28 cellular contexts compared by ENCODE assay signal in the genomic region with DNA sequence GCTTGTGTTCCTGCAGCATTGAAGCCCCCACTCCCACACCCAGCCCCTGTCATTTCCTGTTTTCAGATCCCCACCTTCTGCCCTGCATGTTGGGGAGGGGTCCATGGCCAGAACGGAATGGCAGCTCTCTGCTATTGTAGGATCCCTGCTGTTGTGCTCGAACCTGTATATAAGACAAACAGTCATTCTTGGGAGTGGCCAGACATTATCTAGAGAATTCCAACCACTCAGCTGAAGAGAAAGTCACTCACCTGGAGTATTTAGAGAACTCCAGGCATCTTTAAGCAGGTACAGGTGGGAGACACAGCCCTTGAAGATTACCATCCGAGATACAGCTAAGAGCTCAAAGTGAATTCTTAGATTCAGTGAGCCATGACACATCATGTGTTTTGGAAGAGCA.
DNase-seq lines count a peak whose midpoint lies in the region; ATAC-seq, FAIRE-seq and TF ChIP-seq lines count a peak whose summit lies in the region.
"Had no signal": no experiment of that assay in that cellular context is flagged by ENCODE, and none has a peak within 500 bp of the region (broad histone marks: within the 10 kb centered on the region; RNA-seq: fewer than 3 reads in every experiment).

No MANE protein-coding gene starts in this region.

- no peak overlapping the region for H3K4me3 ChIP-seq in IMR-90 (ENCODE audit: insufficient read depth, low read depth, low read length)
- no peak overlapping the region for H3K4me3 ChIP-seq in H1 (ENCODE audit: extremely low read depth in 1 of 4, insufficient read depth in 2 of 4, low read depth in 3 of 4, low read length in 4 of 4)
- H3K4me3 ChIP-seq in psoas muscle = no peak overlapping the region
- H3K4me3 ChIP-seq: K562, SJCRH30, tibial nerve had no signal

- no peak overlapping the region for H2BK5ac ChIP-seq in IMR-90 (ENCODE audit: low read depth, low read length, poor library complexity, severe bottlenecking)
- H2BK5ac ChIP-seq in H1 (ENCODE audit: low read depth, low read length) = no peak overlapping the region

- TF ChIP-seq CTCF in IMR-90 (conservative IDR thresholded peaks at IDR 0.05; ENCODE audit: low read depth, low read length) (no peak), H1 (IDR thresholded peaks at IDR 0.05; ENCODE audit: control extremely low read depth in 1 of 3, insufficient read depth in 1 of 3, low read depth in 1 of 3, low read length in 3 of 3) (no peak), nephron progenitor cell (IDR thresholded peaks at IDR 0.05) (no peak), psoas muscle (IDR thresholded peaks at IDR 0.05) (no peak)

- H4K8ac ChIP-seq in IMR-90 (ENCODE audit: low read depth in 2 of 2, low read length in 2 of 2) (no peak overlapping the region), H1 (ENCODE audit: extremely low read depth, insufficient read depth, low read length) (no peak overlapping the region)

- ATAC-seq in IMR-90 (ENCODE audit: low read depth) (no peak), HG03039 (IDR thresholded peaks at IDR 0.05; ENCODE audit: unreplicated experiment) (no peak), psoas muscle (no peak)
- ATAC-seq: effector memory CD8-positive, alpha-beta T cell; esophagus mucosa; K562; sciatic nerve had no signal

- H4K20me1 ChIP-seq in IMR-90 (ENCODE audit: insufficient read depth, low read length) (peaks cover 82% of the 10 kb centered on the region), H1 (replicated peaks in 1 of 2; ENCODE audit: control insufficient read depth in 1 of 2, insufficient read depth in 2 of 2, low read length in 2 of 2) (peaks cover 1 to 5% of the 10 kb centered on the region in 2 experiments)

- H3K56ac ChIP-seq in IMR-90 (ENCODE audit: extremely low read depth, insufficient read depth, low read length) (no peak overlapping the region), H1 (replicated peaks; ENCODE audit: insufficient read length, low read depth, low read length) (no peak overlapping the region)

- no peak overlapping the region for H2AFZ ChIP-seq in IMR-90 (replicated peaks; ENCODE audit: low read length, poor library complexity)
- H2AFZ ChIP-seq in H1 (ENCODE audit: low read length) = no peak overlapping the region

- H2BK12ac ChIP-seq in H1 (ENCODE audit: low read depth, low read length) = 0 out of 2 replicates have a peak overlapping the region, but pooled peaks have one; percentile 46

- H3K23me2 ChIP-seq in H1 (ENCODE audit: low read depth, low read length) = no peaks in the 10 kb centered on the region

- 100% methylated on average over 1 of the region's 3 CpGs; no CpG with 5 or more reads in 1 of the 2 experiments for WGBS in IMR-90 (ENCODE audit: extremely low coverage in 2 of 2, insufficient read length in 1 of 2), 2 experiments
- WGBS in H1 (ENCODE audit: extremely low coverage in 1 of 2, insufficient coverage in 1 of 2, insufficient read length in 1 of 2, insufficient replicate concordance in 2 of 2, low coverage in 1 of 2, low lambda C conversion rate in 2 of 2, missing lambda C conversion rate in 1 of 2), 2 experiments = 58% methylated on average over 3 of the region's 3 CpGs; no CpG with 5 or more reads in 1 of the 2 experiments
- WGBS in psoas muscle, 3 donors = 70 to 80% (median 80%) methylated on average over 3 of the region's 3 CpGs

- DNase-seq in DMS79 (lab: John Stamatoyannopoulos, UW) = peak; percentile 57
- no peak for DNase-seq in IMR-90
- DNase-seq in H1 (ENCODE audit: low read depth in 1 of 2, low spot score in 2 of 2) = no peak
- DNase-seq in nephron progenitor cell = no peak
- DNase-seq in activated CD4-positive, alpha-beta T cell treated with anti-CD3 and anti-CD28 coated beads for 4 hours = no peak
- DNase-seq in psoas muscle = no peak
- no peak for DNase-seq in activated T-helper 1 cell treated with anti-CD3 and anti-CD28 coated beads, Interleukin-12 subunit alpha, Interleukin-12 subunit beta, Interleukin-2, Interleukin-4 antibody, amounts not matched to agents 30 ng/mL and 10 ng/mL and 1 ng/mL, durations not matched to agents 14 hours and 24 hours and 36 hours (ENCODE audit: low spot score)
- DNase-seq: activated CD4-positive, alpha-beta T cell treated with anti-CD3 and anti-CD28 coated beads, Interleukin-2, amount 50 U/mL, for 1 hour; activated gamma-delta T cell treated with Interleukin-2 at 50 U/mL for 16 hours; activated naive CD8-positive, alpha-beta T cell treated with anti-CD3 and anti-CD28 coated beads, Interleukin-2, amount 10 ng/mL, durations not matched to agents 7 days and 5 days; activated T-cell treated with anti-CD3 and anti-CD28 coated beads, Interleukin-2, amount 50 U/mL, for 24 hours; central memory CD4-positive, alpha-beta T cell; effector memory CD8-positive, alpha-beta T cell; GF-D8; NCI-H1105 treated with DMSO at 0.1 percent for 48 hours; NCI-H2029; NCI-H2227 treated with DMSO at 0.1 percent for 48 hours; NCI-H526 treated with DMSO at 0.1 percent for 48 hours; SJCRH30 had no signal

- POLR2A ChIA-PET in IMR-90 (lab: Charles Lee; ENCODE audit: unreplicated experiment) (interaction anchor here (1.0 kb wide), 1 partner anchor 15 kb away, joined by 3 read pairs; no protein-coding TSS in a partner anchor), H1 (lab: Charles Lee; ENCODE audit: partially characterized antibody) (interaction anchor here (1.1 kb wide), 1 partner anchor 64 kb away, joined by 3 read pairs; no protein-coding TSS in a partner anchor)

- TF ChIP-seq RAD21 in IMR-90 (IDR thresholded peaks at IDR 0.05; ENCODE audit: low read length) (no peak), H1 (IDR thresholded peaks at IDR 0.05 in 1 of 2, conservative IDR thresholded peaks at IDR 0.05 in 1 of 2; ENCODE audit: low read depth in 2 of 2, low read length in 2 of 2) (no peak)

- in situ Hi-C loops in IMR-90 (cut with MboI; ENCODE audit: low sequenced_read_pairs) = no loop called here

- peak overlapping the region; percentile 83 for H3K27ac Mint-ChIP-seq in nephron progenitor cell
- no peak overlapping the region for H3K27ac Mint-ChIP-seq in activated T-helper 1 cell treated with anti-CD3 and anti-CD28 coated beads, Interleukin-12 subunit alpha, Interleukin-12 subunit beta, Interleukin-2, Interleukin-4 antibody, amounts not matched to agents 30 ng/mL and 10 ng/mL and 1 ng/mL, durations not matched to agents 14 hours and 24 hours and 36 hours
- H3K27ac Mint-ChIP-seq: activated naive CD8-positive, alpha-beta T cell treated with anti-CD3 and anti-CD28 coated beads, Interleukin-2, amount 10 ng/mL, durations not matched to agents 7 days and 5 days; activated T-cell treated with anti-CD3 and anti-CD28 coated beads, Interleukin-2, amount 50 U/mL, for 24 hours; effector memory CD8-positive, alpha-beta T cell; mesothelial cell of epicardium; progenitor cell of endocrine pancreas had no signal

- no peak overlapping the region for H2BK20ac ChIP-seq in IMR-90 (ENCODE audit: low read depth, low read length)
- no peak overlapping the region for H2BK20ac ChIP-seq in H1 (ENCODE audit: low read length)

- H3K27ac ChIP-seq in IMR-90 (ENCODE audit: insufficient read depth, low read length) (no peak overlapping the region; the same call in 1 of the 2 replicates), H1 (ENCODE audit: low read depth, low read length) (no peak overlapping the region), psoas muscle (no peak overlapping the region)
- H3K27ac ChIP-seq: SJCRH30, tibial nerve had no signal

- H3K9me3 ChIP-seq in IMR-90 (ENCODE audit: control insufficient read depth, insufficient read depth, low read length) (no peaks in the 10 kb centered on the region), H1 (ENCODE audit: insufficient read depth in 2 of 2, low read depth in 1 of 2, low read length in 1 of 2) (no peaks in the 10 kb centered on the region), psoas muscle (no peaks in the 10 kb centered on the region)
- H3K9me3 ChIP-seq: SJCRH30, tibial nerve had no signal

- TF ChIP-seq POLR2A in IMR-90 (IDR thresholded peaks at IDR 0.05; ENCODE audit: low read depth, low read length) (no peak), H1 (IDR thresholded peaks at IDR 0.05; ENCODE audit: control extremely low read depth in 1 of 2, low read depth in 2 of 2, low read length in 2 of 2) (no peak)

- dilution Hi-C loops in IMR-90 (cut with HindIII; ENCODE audit: low sequenced_read_pairs, unreplicated experiment) = no loop called here

- CTCF ChIA-PET in IMR-90 (lab: Yijun Ruan, JAX) = interaction anchor here (0.6 kb wide), 1 partner anchor 209 kb away, joined by 9 read pairs; no protein-coding TSS in a partner anchor
- CTCF ChIA-PET in H1 (lab: Charles Lee; ENCODE audit: partially characterized antibody) = interaction anchor here (0.9 to 2.1 kb wide), 4 partner anchors 10 to 651 kb away, joined by 3 to 8 read pairs (median 4); no protein-coding TSS in a partner anchor

- H3K23ac ChIP-seq in IMR-90 (ENCODE audit: low read depth, low read length) (0 out of 2 replicates have a peak overlapping the region, but pooled peaks have one; percentile 15), H1 (ENCODE audit: insufficient read length) (no peak overlapping the region)

- H3K14ac ChIP-seq in IMR-90 (replicated peaks; ENCODE audit: low read depth, low read length) (no peak overlapping the region), H1 (ENCODE audit: insufficient read length) (no peak overlapping the region)

- H4K91ac ChIP-seq in IMR-90 (ENCODE audit: insufficient read depth, low read depth, low read length) (no peak overlapping the region), H1 (replicated peaks; ENCODE audit: insufficient read length, low read length) (no peak overlapping the region)

- H3K18ac ChIP-seq in IMR-90 (ENCODE audit: low read depth, low read length) (no peak overlapping the region), H1 (ENCODE audit: extremely low read depth, low read length) (no peak overlapping the region)

- no peak overlapping the region for H2BK15ac ChIP-seq in IMR-90 (ENCODE audit: low read depth, low read length)
- H2BK15ac ChIP-seq in H1 (ENCODE audit: low read length) = no peak overlapping the region

- H2AK5ac ChIP-seq in IMR-90 (ENCODE audit: low read depth, low read length) (no peak overlapping the region), H1 (ENCODE audit: low read depth, low read length) (no peak overlapping the region)

- peaks cover 66% of the 10 kb centered on the region for H3K4me1 Mint-ChIP-seq in nephron progenitor cell
- peaks cover 33% of the 10 kb centered on the region for H3K4me1 Mint-ChIP-seq in activated T-helper 1 cell treated with anti-CD3 and anti-CD28 coated beads, Interleukin-12 subunit alpha, Interleukin-12 subunit beta, Interleukin-2, Interleukin-4 antibody, amounts not matched to agents 30 ng/mL and 10 ng/mL and 1 ng/mL, durations not matched to agents 14 hours and 24 hours and 36 hours (ENCODE audit: low read depth)

- no peak for TF ChIP-seq EP300 in H1 (IDR thresholded peaks at IDR 0.05; ENCODE audit: borderline replicate concordance in 1 of 2, low read depth in 2 of 2, low read length in 2 of 2)

- H3K27me3 Mint-ChIP-seq in nephron progenitor cell (ENCODE audit: low read depth, poor library complexity) = no peaks in the 10 kb centered on the region
- H3K27me3 Mint-ChIP-seq in activated T-helper 1 cell treated with anti-CD3 and anti-CD28 coated beads, Interleukin-12 subunit alpha, Interleukin-12 subunit beta, Interleukin-2, Interleukin-4 antibody, amounts not matched to agents 30 ng/mL and 10 ng/mL and 1 ng/mL, durations not matched to agents 14 hours and 24 hours and 36 hours (ENCODE audit: insufficient read depth) = no peaks in the 10 kb centered on the region
- H3K27me3 Mint-ChIP-seq: activated naive CD8-positive, alpha-beta T cell treated with anti-CD3 and anti-CD28 coated beads, Interleukin-2, amount 10 ng/mL, durations not matched to agents 7 days and 5 days; activated T-cell treated with anti-CD3 and anti-CD28 coated beads, Interleukin-2, amount 50 U/mL, for 24 hours; effector memory CD8-positive, alpha-beta T cell had no signal

- H3K36me3 ChIP-seq in IMR-90 (ENCODE audit: control insufficient read depth, insufficient read depth, low read length) = peaks cover 6% of the 10 kb centered on the region; the same call in 1 of the 2 replicates
- H3K36me3 ChIP-seq in H1 (ENCODE audit: control insufficient read depth in 2 of 4, insufficient read depth in 4 of 4, low read length in 3 of 4) = no peaks in the 10 kb centered on the region
- no peaks in the 10 kb centered on the region for H3K36me3 ChIP-seq in psoas muscle (ENCODE audit: insufficient read depth in 1 of 2, low read depth in 1 of 2)
- H3K36me3 ChIP-seq: tibial nerve had no signal

- no peaks in the 10 kb centered on the region for H3K27me3 ChIP-seq in IMR-90 (ENCODE audit: control insufficient read depth, insufficient read depth, low read length)
- H3K27me3 ChIP-seq in H1 (replicated peaks in 1 of 4; ENCODE audit: control insufficient read depth in 3 of 4, extremely low read depth in 1 of 4, insufficient read depth in 3 of 4, low read length in 3 of 4) = no peaks in the 10 kb centered on the region
- H3K27me3 ChIP-seq in psoas muscle (ENCODE audit: insufficient read depth in 3 of 3, low read length in 2 of 3) = no peaks in the 10 kb centered on the region
- H3K27me3 ChIP-seq: SJCRH30, tibial nerve had no signal

- peak overlapping the region; percentile 5 for H3K4me3 Mint-ChIP-seq in nephron progenitor cell
- no peak overlapping the region for H3K4me3 Mint-ChIP-seq in activated T-helper 1 cell treated with anti-CD3 and anti-CD28 coated beads, Interleukin-12 subunit alpha, Interleukin-12 subunit beta, Interleukin-2, Interleukin-4 antibody, amounts not matched to agents 30 ng/mL and 10 ng/mL and 1 ng/mL, durations not matched to agents 14 hours and 24 hours and 36 hours
- H3K4me3 Mint-ChIP-seq: activated naive CD8-positive, alpha-beta T cell treated with anti-CD3 and anti-CD28 coated beads, Interleukin-2, amount 10 ng/mL, durations not matched to agents 7 days and 5 days; activated T-cell treated with anti-CD3 and anti-CD28 coated beads, Interleukin-2, amount 50 U/mL, for 24 hours; effector memory CD8-positive, alpha-beta T cell; mesothelial cell of epicardium had no signal

- H4K5ac ChIP-seq in IMR-90 (ENCODE audit: low read depth, low read length) (no peak overlapping the region), H1 (ENCODE audit: insufficient read length, low read depth, low read length) (no peak overlapping the region)

- intact Hi-C loops in IMR-90 (cut with micrococcal nuclease) (no loop called here), psoas muscle (cut with DNase I) (no loop called here)
- intact Hi-C loops in activated T-helper 1 cell treated with anti-CD3 and anti-CD28 coated beads, Interleukin-12 subunit alpha, Interleukin-12 subunit beta, Interleukin-2, Interleukin-4 antibody, amounts not matched to agents 30 ng/mL and 10 ng/mL and 1 ng/mL, durations not matched to agents 14 hours and 24 hours and 36 hours (cut with micrococcal nuclease) = no loop called here

- H3K79me2 ChIP-seq in H1 (ENCODE audit: control insufficient read depth in 1 of 2, insufficient read depth in 2 of 2, low read length in 2 of 2) = peaks cover 0 to 41% of the 10 kb centered on the region in 2 experiments; a peak in 2 of 4 replicates

- FAIRE-seq in H1 (lab: Jason Lieb, UNC) = no peak
- FAIRE-seq: astrocyte, K562, keratinocyte had no signal

- H2BK120ac ChIP-seq in IMR-90 (ENCODE audit: low read depth, low read length) (no peak overlapping the region), H1 (replicated peaks; ENCODE audit: low read depth, low read length) (no peak overlapping the region)

- H2AK9ac ChIP-seq in IMR-90 (replicated peaks; ENCODE audit: low read depth, low read length, poor library complexity) = no peak overlapping the region

- H3K36me3 Mint-ChIP-seq in nephron progenitor cell (ENCODE audit: low read depth) = no peaks in the 10 kb centered on the region
- H3K36me3 Mint-ChIP-seq in activated T-helper 1 cell treated with anti-CD3 and anti-CD28 coated beads, Interleukin-12 subunit alpha, Interleukin-12 subunit beta, Interleukin-2, Interleukin-4 antibody, amounts not matched to agents 30 ng/mL and 10 ng/mL and 1 ng/mL, durations not matched to agents 14 hours and 24 hours and 36 hours (ENCODE audit: low read depth) = peaks cover 2% of the 10 kb centered on the region
- H3K36me3 Mint-ChIP-seq: activated naive CD8-positive, alpha-beta T cell treated with anti-CD3 and anti-CD28 coated beads, Interleukin-2, amount 10 ng/mL, durations not matched to agents 7 days and 5 days; mesothelial cell of epicardium had no signal

- H3K9me1 ChIP-seq in IMR-90 (ENCODE audit: insufficient read depth, low read length) = peaks cover 38% of the 10 kb centered on the region

- H3K4ac ChIP-seq in IMR-90 (ENCODE audit: low read depth, low read length) = peak overlapping the region; percentile 4; the same call in 1 of the 2 replicates
- no peak overlapping the region for H3K4ac ChIP-seq in H1 (replicated peaks; ENCODE audit: insufficient read length, low read depth, low read length)

- no peak overlapping the region for H3K9ac ChIP-seq in IMR-90 (ENCODE audit: low read depth, low read length)
- H3K9ac ChIP-seq in H1 (replicated peaks in 1 of 4; ENCODE audit: extremely low read depth in 1 of 4, low read depth in 3 of 4, low read length in 3 of 4) = no peak overlapping the region

- no peak overlapping the region for H3K4me2 ChIP-seq in IMR-90 (ENCODE audit: low read depth, low read length)
- no peak overlapping the region for H3K4me2 ChIP-seq in H1 (ENCODE audit: insufficient read depth in 1 of 2, low read depth in 2 of 2, low read length in 2 of 2)

- H3K79me1 ChIP-seq in IMR-90 (ENCODE audit: low read depth in 1 of 2, low read length in 2 of 2) (peaks cover 25 to 74% of the 10 kb centered on the region in 2 experiments; a peak in 3 of 4 replicates), H1 (ENCODE audit: low read depth, low read length) (no peaks in the 10 kb centered on the region; the same call in 1 of the 2 replicates)

- H3K4me1 ChIP-seq in IMR-90 (ENCODE audit: control insufficient read depth, insufficient read depth, low read length) (peaks cover 28% of the 10 kb centered on the region), H1 (replicated peaks in 1 of 4; ENCODE audit: control insufficient read depth in 3 of 4, insufficient read depth in 4 of 4, low read length in 3 of 4) (peaks cover 6 to 28% (median 16%) of the 10 kb centered on the region in 4 experiments), psoas muscle (peaks cover 22% of the 10 kb centered on the region)

- BruUV-seq in IMR-90 (replicated peaks; lab: Mats Ljungman, UMichigan) = TSS peak; percentile 1

- H3K9me3 Mint-ChIP-seq in nephron progenitor cell = no peaks in the 10 kb centered on the region
- H3K9me3 Mint-ChIP-seq in activated T-helper 1 cell treated with anti-CD3 and anti-CD28 coated beads, Interleukin-12 subunit alpha, Interleukin-12 subunit beta, Interleukin-2, Interleukin-4 antibody, amounts not matched to agents 30 ng/mL and 10 ng/mL and 1 ng/mL, durations not matched to agents 14 hours and 24 hours and 36 hours = no peaks in the 10 kb centered on the region
- H3K9me3 Mint-ChIP-seq: activated naive CD8-positive, alpha-beta T cell treated with anti-CD3 and anti-CD28 coated beads, Interleukin-2, amount 10 ng/mL, durations not matched to agents 7 days and 5 days; activated T-cell treated with anti-CD3 and anti-CD28 coated beads, Interleukin-2, amount 50 U/mL, for 24 hours; effector memory CD8-positive, alpha-beta T cell; mesothelial cell of epicardium had no signal
